Comparison of ENCODE assay signal across 16 cellular contexts in genomic region chr13:65034266-65034665, GRCh38.
DNase-seq lines count a peak whose midpoint lies in the region; ATAC-seq and TF ChIP-seq lines count a peak whose summit lies in the region.
"Had no signal": no experiment of that assay in that cellular context is flagged by ENCODE, and none has a peak within 500 bp of the region (broad histone marks: within the 10 kb centered on the region; RNA-seq: fewer than 3 reads in every experiment).

No MANE protein-coding gene starts in this region.

- no peak overlapping the region for H3K27ac Mint-ChIP-seq in WTC11
- H3K27ac Mint-ChIP-seq: CD14-positive monocyte; CD8-positive, alpha-beta memory T cell had no signal

- CTCF ChIA-PET in WTC11 (lab: Charles Lee), result no interaction called here

- H3K9me3 ChIP-seq in sigmoid colon (no peaks in the 10 kb centered on the region), SJCRH30 (replicated peaks) (no peaks in the 10 kb centered on the region)
- H3K9me3 ChIP-seq: BE2C had no signal

- DNase-seq in activated effector memory CD4-positive, alpha-beta T cell treated with anti-CD3 and anti-CD28 coated beads, Interleukin-2, amount 50 U/mL, for 16 hours, result peak; percentile 54
- no peak for DNase-seq in activated effector memory CD4-positive, alpha-beta T cell treated with Interleukin-2 at 50 U/mL for 16 hours
- DNase-seq in H7 (peak; percentile 4), WTC11 (ENCODE audit: low spot score) (peak; percentile 11), sigmoid colon (peak; percentile 48), SJCRH30 (no peak), head of caudate nucleus (no peak), CD1c-positive myeloid dendritic cell (ENCODE audit: extremely low spot score) (no peak)
- DNase-seq: BE2C; Caco-2; CD8-positive, alpha-beta memory T cell; DMS53; GF-D8; GM23248; IMR-90 had no signal

- 0 out of 2 replicates have a peak, but pooled peaks have one; percentile 16 for ATAC-seq in WTC11

- 95% methylated on average over 22 of the region's 22 CpGs for WGBS in sigmoid colon, 2 donors

- H3K27ac ChIP-seq in sigmoid colon (no peak overlapping the region), SJCRH30 (no peak overlapping the region)
- H3K27ac ChIP-seq: GM23248 had no signal

- H3K4me3 ChIP-seq in H7 (ENCODE audit: insufficient read depth, low read depth, low read length), result no peak overlapping the region
- H3K4me3 ChIP-seq in sigmoid colon, result no peak overlapping the region
- no peak overlapping the region for H3K4me3 ChIP-seq in SJCRH30
- H3K4me3 ChIP-seq: GM23248 had no signal

- no peaks in the 10 kb centered on the region for H3K36me3 Mint-ChIP-seq in WTC11
- H3K36me3 Mint-ChIP-seq: CD14-positive monocyte; CD8-positive, alpha-beta memory T cell had no signal

- H3K27me3 ChIP-seq in H7 (ENCODE audit: control insufficient read depth, insufficient read depth, low read length) (no peaks in the 10 kb centered on the region), sigmoid colon (no peaks in the 10 kb centered on the region), SJCRH30 (no peaks in the 10 kb centered on the region)
- H3K27me3 ChIP-seq: BE2C had no signal

- POLR2A ChIA-PET in WTC11 (lab: Charles Lee), result no interaction called here

- no peak for TF ChIP-seq EP300 in sigmoid colon (IDR thresholded peaks at IDR 0.05)

- intact Hi-C loops in sigmoid colon (cut with DNase I) (no loop called here), head of caudate nucleus (cut with DNase I) (no loop called here)

- H3K4me1 ChIP-seq in sigmoid colon (no peaks in the 10 kb centered on the region), SJCRH30 (no peaks in the 10 kb centered on the region)
- H3K4me1 ChIP-seq: BE2C, Caco-2 had no signal

- H3K36me3 ChIP-seq in H7 (replicated peaks; ENCODE audit: control insufficient read depth, insufficient read depth, low read length) (no peaks in the 10 kb centered on the region), sigmoid colon (no peaks in the 10 kb centered on the region), SJCRH30 (no peaks in the 10 kb centered on the region)
- H3K36me3 ChIP-seq: BE2C had no signal

- no peak overlapping the region for H3K4me3 Mint-ChIP-seq in WTC11
- H3K4me3 Mint-ChIP-seq: CD14-positive monocyte; CD8-positive, alpha-beta memory T cell had no signal

- no peaks in the 10 kb centered on the region for H3K4me1 Mint-ChIP-seq in WTC11
- H3K4me1 Mint-ChIP-seq: CD14-positive monocyte; CD8-positive, alpha-beta memory T cell had no signal

- no peak for TF ChIP-seq CTCF in WTC11 (IDR thresholded peaks at IDR 0.05)
- TF ChIP-seq CTCF in sigmoid colon (IDR thresholded peaks at IDR 0.05), result no peak

- H3K9me3 Mint-ChIP-seq in WTC11, result 0 out of 2 replicates have a peak, but pooled peaks cover 8% of the 10 kb centered on the region

- H3K27me3 Mint-ChIP-seq in WTC11 (ENCODE audit: low read depth), result no peaks in the 10 kb centered on the region
- H3K27me3 Mint-ChIP-seq: CD8-positive, alpha-beta memory T cell had no signal

- TF ChIP-seq POLR2A in sigmoid colon (IDR thresholded peaks at IDR 0.05), result no peak

TF ChIP-seq in WTC11, 78 proteins besides CTCF, POLR2A, EP300 and RAD21:
- no peak for TF ChIP-seq TEAD4 (CRISPR knock-in tag; IDR thresholded peaks at IDR 0.05)
- no peak for TF ChIP-seq SMAD4 (CRISPR knock-in tag; IDR thresholded peaks at IDR 0.05)
- TF ChIP-seq SOX15 (CRISPR knock-in tag; IDR thresholded peaks at IDR 0.05), result no peak
- no peak for TF ChIP-seq NR2C2 (CRISPR knock-in tag; IDR thresholded peaks at IDR 0.05)
- TF ChIP-seq CBFB (CRISPR knock-in tag; IDR thresholded peaks at IDR 0.05; ENCODE audit: low read depth), result no peak
- TF ChIP-seq TCF7 (CRISPR knock-in tag; IDR thresholded peaks at IDR 0.05; ENCODE audit: low read depth), result no peak
- no peak for TF ChIP-seq JUN (CRISPR knock-in tag; IDR thresholded peaks at IDR 0.05)
- no peak for TF ChIP-seq SP1 (CRISPR knock-in tag; conservative IDR thresholded peaks at IDR 0.05)
- no peak for TF ChIP-seq ZNF416 (CRISPR knock-in tag; IDR thresholded peaks at IDR 0.05)
- TF ChIP-seq NR1H2 (CRISPR knock-in tag; IDR thresholded peaks at IDR 0.05), result no peak
- no peak for TF ChIP-seq PREB (CRISPR knock-in tag; IDR thresholded peaks at IDR 0.05; ENCODE audit: borderline replicate concordance)
- TF ChIP-seq ATF3 (CRISPR knock-in tag; conservative IDR thresholded peaks at IDR 0.05), result no peak
- TF ChIP-seq JAZF1 (CRISPR knock-in tag; IDR thresholded peaks at IDR 0.05), result no peak
- no peak for TF ChIP-seq FOXK1 (CRISPR knock-in tag; IDR thresholded peaks at IDR 0.05)
- TF ChIP-seq GABPB1 (CRISPR knock-in tag; IDR thresholded peaks at IDR 0.05), result no peak
- TF ChIP-seq, protein P1, sequence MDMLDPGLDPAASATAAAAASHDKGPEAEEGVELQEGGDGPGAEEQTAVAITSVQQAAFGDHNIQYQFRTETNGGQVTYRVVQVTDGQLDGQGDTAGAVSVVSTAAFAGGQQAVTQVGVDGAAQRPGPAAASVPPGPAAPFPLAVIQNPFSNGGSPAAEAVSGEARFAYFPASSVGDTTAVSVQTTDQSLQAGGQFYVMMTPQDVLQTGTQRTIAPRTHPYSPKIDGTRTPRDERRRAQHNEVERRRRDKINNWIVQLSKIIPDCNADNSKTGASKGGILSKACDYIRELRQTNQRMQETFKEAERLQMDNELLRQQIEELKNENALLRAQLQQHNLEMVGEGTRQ (CRISPR knock-in tag; IDR thresholded peaks at IDR 0.05), result no peak
- no peak for TF ChIP-seq ZNF121 (CRISPR knock-in tag; IDR thresholded peaks at IDR 0.05)
- TF ChIP-seq NFYB (CRISPR knock-in tag; conservative IDR thresholded peaks at IDR 0.05; ENCODE audit: low read depth), result no peak
- no peak for TF ChIP-seq NFATC4 (CRISPR knock-in tag; IDR thresholded peaks at IDR 0.05)

Comparison
In these comparisons a context has a peak if more than half of its experiments do, and no peak if none do; other contexts are left out.
1. DNase-seq: peak in activated effector memory CD4-positive, alpha-beta T cell treated with anti-CD3 and anti-CD28 coated beads, Interleukin-2, amount 50 U/mL, for 16 hours (single experiment), H7 (single experiment), WTC11 (single experiment) and sigmoid colon (single experiment); none in activated effector memory CD4-positive, alpha-beta T cell treated with Interleukin-2 at 50 U/mL for 16 hours (single experiment), SJCRH30 (0 of 2), head of caudate nucleus (0 of 42) and CD1c-positive myeloid dendritic cell (single experiment).